In the genomic region with DNA sequence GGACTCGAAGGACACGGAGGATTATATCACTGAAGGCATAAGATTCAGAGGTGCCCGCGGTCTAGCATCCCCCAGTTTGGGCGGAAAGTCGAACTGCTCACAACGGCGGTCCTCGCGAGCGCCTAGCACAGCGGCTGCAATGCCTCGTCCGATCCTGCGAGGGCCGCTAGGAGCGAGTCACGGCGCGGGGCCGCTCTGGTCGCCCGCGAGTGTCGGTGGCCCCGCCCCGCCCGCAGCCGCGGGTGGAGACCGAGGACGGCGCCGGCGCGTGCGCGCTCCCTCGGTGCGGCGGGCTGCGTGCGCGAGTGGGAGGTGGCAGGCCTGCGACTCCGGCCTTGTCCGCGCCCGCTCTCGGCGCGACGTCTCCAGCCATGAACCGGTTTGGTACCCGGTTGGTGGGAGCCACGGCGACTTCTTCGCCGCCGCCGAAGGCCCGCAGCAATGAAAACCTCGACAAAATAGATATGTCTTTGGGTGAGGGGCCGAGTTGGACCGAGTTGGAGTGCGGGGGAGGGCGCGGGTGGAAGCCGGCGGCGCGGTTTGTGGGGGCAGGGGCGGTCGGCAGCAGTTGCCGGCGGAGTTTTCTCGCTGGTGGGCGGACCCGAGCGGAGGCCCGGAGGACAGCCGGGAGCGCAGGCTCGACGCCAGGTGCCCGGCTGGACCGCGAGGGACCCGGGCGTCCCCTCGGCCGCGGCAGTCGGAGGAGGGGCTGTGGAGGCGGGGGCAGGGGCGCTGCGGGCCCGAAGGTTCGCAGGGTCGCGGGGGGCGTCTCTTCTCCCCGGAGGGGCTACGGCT, we compare ENCODE assay signal across 1 cellular context.
TF ChIP-seq lines count a peak whose summit lies in the region.

A gene with protein sequence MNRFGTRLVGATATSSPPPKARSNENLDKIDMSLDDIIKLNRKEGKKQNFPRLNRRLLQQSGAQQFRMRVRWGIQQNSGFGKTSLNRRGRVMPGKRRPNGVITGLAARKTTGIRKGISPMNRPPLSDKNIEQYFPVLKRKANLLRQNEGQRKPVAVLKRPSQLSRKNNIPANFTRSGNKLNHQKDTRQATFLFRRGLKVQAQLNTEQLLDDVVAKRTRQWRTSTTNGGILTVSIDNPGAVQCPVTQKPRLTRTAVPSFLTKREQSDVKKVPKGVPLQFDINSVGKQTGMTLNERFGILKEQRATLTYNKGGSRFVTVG (plus strand): TSS at position 283 of the 795 bp plus-strand sequence. CDS start 89 bp downstream, at position 372.

TF ChIP-seq in K562, 482 proteins besides CTCF, POLR2A, EP300 and RAD21 (continued from another document and continues in another):
- TF ChIP-seq, protein P1, sequence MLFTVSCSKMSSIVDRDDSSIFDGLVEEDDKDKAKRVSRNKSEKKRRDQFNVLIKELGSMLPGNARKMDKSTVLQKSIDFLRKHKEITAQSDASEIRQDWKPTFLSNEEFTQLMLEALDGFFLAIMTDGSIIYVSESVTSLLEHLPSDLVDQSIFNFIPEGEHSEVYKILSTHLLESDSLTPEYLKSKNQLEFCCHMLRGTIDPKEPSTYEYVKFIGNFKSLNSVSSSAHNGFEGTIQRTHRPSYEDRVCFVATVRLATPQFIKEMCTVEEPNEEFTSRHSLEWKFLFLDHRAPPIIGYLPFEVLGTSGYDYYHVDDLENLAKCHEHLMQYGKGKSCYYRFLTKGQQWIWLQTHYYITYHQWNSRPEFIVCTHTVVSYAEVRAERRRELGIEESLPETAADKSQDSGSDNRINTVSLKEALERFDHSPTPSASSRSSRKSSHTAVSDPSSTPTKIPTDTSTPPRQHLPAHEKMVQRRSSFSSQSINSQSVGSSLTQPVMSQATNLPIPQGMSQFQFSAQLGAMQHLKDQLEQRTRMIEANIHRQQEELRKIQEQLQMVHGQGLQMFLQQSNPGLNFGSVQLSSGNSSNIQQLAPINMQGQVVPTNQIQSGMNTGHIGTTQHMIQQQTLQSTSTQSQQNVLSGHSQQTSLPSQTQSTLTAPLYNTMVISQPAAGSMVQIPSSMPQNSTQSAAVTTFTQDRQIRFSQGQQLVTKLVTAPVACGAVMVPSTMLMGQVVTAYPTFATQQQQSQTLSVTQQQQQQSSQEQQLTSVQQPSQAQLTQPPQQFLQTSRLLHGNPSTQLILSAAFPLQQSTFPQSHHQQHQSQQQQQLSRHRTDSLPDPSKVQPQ (CRISPR knock-in tag; IDR thresholded peaks at IDR 0.05; ENCODE audit: borderline replicate concordance), result no peak
- TF ChIP-seq ZNF121 (CRISPR knock-in tag; conservative IDR thresholded peaks at IDR 0.05) (no peak), TCF3 (CRISPR knock-in tag; IDR thresholded peaks at IDR 0.05) (no peak; the same call in 1 of the 2 replicates), RBM17 (IDR thresholded peaks at IDR 0.05; ENCODE audit: borderline replicate concordance, low read depth, low read length) (no peak), POLR3G (IDR thresholded peaks at IDR 0.05; ENCODE audit: extremely low read depth, insufficient read length, insufficient replicate concordance) (no peak), ZNF507 (tag; conservative IDR thresholded peaks at IDR 0.05) (no peak), YY1 (IDR thresholded peaks at IDR 0.05; ENCODE audit: borderline replicate concordance in 1 of 3, control insufficient read depth in 1 of 3, extremely low read depth in 1 of 3, insufficient read depth in 3 of 3, insufficient read length in 1 of 3, insufficient replicate concordance in 2 of 3, low read depth in 1 of 3, low read length in 2 of 3) (peak in 1 of 3 experiments; percentile 62), ZEB2 (IDR thresholded peaks at IDR 0.05) (no peak), ZNF217 (CRISPR knock-in tag; IDR thresholded peaks at IDR 0.05) (no peak), CBFB (CRISPR knock-in tag; IDR thresholded peaks at IDR 0.05) (no peak), ZNF12 (CRISPR knock-in tag; IDR thresholded peaks at IDR 0.05) (no peak), ZNF232 (CRISPR knock-in tag; IDR thresholded peaks at IDR 0.05) (no peak), ZFX (CRISPR knock-in tag; IDR thresholded peaks at IDR 0.05) (peak; percentile 92), ZNF57 (CRISPR knock-in tag; IDR thresholded peaks at IDR 0.05) (no peak), U2AF1 (optimal IDR thresholded peaks at IDR 0.05; ENCODE audit: low read depth, low read length) (no peak), NR3C1 (CRISPR knock-in tag; IDR thresholded peaks at IDR 0.05) (no peak), POLR2H (tag; IDR thresholded peaks at IDR 0.05; ENCODE audit: low read depth) (peak; percentile 43; the same call in 1 of the 2 replicates), GABPA (tag; conservative IDR thresholded peaks at IDR 0.05; ENCODE audit: low read depth) (no peak), TGIF2 (CRISPR knock-in tag; IDR thresholded peaks at IDR 0.05) (0 out of 2 replicates have a peak, but pooled peaks have one; percentile 61), MTA3 (IDR thresholded peaks at IDR 0.05; ENCODE audit: borderline replicate concordance) (peak; percentile 92), SIN3B (IDR thresholded peaks at IDR 0.05; ENCODE audit: low read depth) (peak; percentile 43), DACH1 (IDR thresholded peaks at IDR 0.05; ENCODE audit: partially characterized antibody) (no peak), BRF1 (IDR thresholded peaks at IDR 0.05; ENCODE audit: borderline replicate concordance, extremely low read depth, insufficient read length) (no peak), PTBP1 (IDR thresholded peaks at IDR 0.05; ENCODE audit: low read depth, low read length) (no peak), NUFIP1 (IDR thresholded peaks at IDR 0.05; ENCODE audit: partially characterized antibody) (no peak), HLTF (IDR thresholded peaks at IDR 0.05) (no peak), C11orf30 (IDR thresholded peaks at IDR 0.05; ENCODE audit: low read depth) (no peak)
- TF ChIP-seq, protein P2, sequence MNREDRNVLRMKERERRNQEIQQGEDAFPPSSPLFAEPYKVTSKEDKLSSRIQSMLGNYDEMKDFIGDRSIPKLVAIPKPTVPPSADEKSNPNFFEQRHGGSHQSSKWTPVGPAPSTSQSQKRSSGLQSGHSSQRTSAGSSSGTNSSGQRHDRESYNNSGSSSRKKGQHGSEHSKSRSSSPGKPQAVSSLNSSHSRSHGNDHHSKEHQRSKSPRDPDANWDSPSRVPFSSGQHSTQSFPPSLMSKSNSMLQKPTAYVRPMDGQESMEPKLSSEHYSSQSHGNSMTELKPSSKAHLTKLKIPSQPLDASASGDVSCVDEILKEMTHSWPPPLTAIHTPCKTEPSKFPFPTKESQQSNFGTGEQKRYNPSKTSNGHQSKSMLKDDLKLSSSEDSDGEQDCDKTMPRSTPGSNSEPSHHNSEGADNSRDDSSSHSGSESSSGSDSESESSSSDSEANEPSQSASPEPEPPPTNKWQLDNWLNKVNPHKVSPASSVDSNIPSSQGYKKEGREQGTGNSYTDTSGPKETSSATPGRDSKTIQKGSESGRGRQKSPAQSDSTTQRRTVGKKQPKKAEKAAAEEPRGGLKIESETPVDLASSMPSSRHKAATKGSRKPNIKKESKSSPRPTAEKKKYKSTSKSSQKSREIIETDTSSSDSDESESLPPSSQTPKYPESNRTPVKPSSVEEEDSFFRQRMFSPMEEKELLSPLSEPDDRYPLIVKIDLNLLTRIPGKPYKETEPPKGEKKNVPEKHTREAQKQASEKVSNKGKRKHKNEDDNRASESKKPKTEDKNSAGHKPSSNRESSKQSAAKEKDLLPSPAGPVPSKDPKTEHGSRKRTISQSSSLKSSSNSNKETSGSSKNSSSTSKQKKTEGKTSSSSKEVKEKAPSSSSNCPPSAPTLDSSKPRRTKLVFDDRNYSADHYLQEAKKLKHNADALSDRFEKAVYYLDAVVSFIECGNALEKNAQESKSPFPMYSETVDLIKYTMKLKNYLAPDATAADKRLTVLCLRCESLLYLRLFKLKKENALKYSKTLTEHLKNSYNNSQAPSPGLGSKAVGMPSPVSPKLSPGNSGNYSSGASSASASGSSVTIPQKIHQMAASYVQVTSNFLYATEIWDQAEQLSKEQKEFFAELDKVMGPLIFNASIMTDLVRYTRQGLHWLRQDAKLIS (CRISPR knock-in tag; IDR thresholded peaks at IDR 0.05), result no peak; the same call in 1 of the 2 replicates
- TF ChIP-seq, protein P3, sequence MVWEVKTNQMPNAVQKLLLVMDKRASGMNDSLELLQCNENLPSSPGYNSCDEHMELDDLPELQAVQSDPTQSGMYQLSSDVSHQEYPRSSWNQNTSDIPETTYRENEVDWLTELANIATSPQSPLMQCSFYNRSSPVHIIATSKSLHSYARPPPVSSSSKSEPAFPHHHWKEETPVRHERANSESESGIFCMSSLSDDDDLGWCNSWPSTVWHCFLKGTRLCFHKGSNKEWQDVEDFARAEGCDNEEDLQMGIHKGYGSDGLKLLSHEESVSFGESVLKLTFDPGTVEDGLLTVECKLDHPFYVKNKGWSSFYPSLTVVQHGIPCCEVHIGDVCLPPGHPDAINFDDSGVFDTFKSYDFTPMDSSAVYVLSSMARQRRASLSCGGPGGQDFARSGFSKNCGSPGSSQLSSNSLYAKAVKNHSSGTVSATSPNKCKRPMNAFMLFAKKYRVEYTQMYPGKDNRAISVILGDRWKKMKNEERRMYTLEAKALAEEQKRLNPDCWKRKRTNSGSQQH (CRISPR knock-in tag; IDR thresholded peaks at IDR 0.05), result no peak
- TF ChIP-seq, protein P4, sequence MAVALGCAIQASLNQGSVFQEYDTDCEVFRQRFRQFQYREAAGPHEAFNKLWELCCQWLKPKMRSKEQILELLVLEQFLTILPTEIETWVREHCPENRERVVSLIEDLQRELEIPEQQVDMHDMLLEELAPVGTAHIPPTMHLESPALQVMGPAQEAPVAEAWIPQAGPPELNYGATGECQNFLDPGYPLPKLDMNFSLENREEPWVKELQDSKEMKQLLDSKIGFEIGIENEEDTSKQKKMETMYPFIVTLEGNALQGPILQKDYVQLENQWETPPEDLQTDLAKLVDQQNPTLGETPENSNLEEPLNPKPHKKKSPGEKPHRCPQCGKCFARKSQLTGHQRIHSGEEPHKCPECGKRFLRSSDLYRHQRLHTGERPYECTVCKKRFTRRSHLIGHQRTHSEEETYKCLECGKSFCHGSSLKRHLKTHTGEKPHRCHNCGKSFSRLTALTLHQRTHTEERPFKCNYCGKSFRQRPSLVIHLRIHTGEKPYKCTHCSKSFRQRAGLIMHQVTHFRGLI (CRISPR knock-in tag; IDR thresholded peaks at IDR 0.05), result no peak
- TF ChIP-seq, protein P5, sequence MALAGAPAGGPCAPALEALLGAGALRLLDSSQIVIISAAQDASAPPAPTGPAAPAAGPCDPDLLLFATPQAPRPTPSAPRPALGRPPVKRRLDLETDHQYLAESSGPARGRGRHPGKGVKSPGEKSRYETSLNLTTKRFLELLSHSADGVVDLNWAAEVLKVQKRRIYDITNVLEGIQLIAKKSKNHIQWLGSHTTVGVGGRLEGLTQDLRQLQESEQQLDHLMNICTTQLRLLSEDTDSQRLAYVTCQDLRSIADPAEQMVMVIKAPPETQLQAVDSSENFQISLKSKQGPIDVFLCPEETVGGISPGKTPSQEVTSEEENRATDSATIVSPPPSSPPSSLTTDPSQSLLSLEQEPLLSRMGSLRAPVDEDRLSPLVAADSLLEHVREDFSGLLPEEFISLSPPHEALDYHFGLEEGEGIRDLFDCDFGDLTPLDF (CRISPR knock-in tag; IDR thresholded peaks at IDR 0.05), result peak; percentile 50; the same call in 1 of the 2 replicates
- TF ChIP-seq, protein P6, sequence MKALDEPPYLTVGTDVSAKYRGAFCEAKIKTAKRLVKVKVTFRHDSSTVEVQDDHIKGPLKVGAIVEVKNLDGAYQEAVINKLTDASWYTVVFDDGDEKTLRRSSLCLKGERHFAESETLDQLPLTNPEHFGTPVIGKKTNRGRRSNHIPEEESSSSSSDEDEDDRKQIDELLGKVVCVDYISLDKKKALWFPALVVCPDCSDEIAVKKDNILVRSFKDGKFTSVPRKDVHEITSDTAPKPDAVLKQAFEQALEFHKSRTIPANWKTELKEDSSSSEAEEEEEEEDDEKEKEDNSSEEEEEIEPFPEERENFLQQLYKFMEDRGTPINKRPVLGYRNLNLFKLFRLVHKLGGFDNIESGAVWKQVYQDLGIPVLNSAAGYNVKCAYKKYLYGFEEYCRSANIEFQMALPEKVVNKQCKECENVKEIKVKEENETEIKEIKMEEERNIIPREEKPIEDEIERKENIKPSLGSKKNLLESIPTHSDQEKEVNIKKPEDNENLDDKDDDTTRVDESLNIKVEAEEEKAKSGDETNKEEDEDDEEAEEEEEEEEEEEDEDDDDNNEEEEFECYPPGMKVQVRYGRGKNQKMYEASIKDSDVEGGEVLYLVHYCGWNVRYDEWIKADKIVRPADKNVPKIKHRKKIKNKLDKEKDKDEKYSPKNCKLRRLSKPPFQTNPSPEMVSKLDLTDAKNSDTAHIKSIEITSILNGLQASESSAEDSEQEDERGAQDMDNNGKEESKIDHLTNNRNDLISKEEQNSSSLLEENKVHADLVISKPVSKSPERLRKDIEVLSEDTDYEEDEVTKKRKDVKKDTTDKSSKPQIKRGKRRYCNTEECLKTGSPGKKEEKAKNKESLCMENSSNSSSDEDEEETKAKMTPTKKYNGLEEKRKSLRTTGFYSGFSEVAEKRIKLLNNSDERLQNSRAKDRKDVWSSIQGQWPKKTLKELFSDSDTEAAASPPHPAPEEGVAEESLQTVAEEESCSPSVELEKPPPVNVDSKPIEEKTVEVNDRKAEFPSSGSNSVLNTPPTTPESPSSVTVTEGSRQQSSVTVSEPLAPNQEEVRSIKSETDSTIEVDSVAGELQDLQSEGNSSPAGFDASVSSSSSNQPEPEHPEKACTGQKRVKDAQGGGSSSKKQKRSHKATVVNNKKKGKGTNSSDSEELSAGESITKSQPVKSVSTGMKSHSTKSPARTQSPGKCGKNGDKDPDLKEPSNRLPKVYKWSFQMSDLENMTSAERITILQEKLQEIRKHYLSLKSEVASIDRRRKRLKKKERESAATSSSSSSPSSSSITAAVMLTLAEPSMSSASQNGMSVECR (CRISPR knock-in tag; IDR thresholded peaks at IDR 0.05), result no peak
